ENCODE assay signal across 16 cellular contexts in genomic region chr6:125866433-125866832, GRCh38.
"Had no signal": no experiment of that assay in that cellular context is flagged by ENCODE, and none has a peak within 500 bp of the region (broad histone marks: within the 10 kb centered on the region; RNA-seq: fewer than 3 reads in every experiment).

No MANE protein-coding gene starts in this region.

- H3K36me3 ChIP-seq: esophagus muscularis mucosa, prostate gland, tibial artery had no signal

- H3K27ac ChIP-seq: esophagus muscularis mucosa, prostate gland, tibial artery had no signal

- DNase-seq: activated CD4-positive, alpha-beta T cell treated with anti-CD3 and anti-CD28 coated beads, Interleukin-2, amount 10 ng/mL, durations not matched to agents 24 days and 14 days; activated CD8-positive, alpha-beta T cell treated with anti-CD3 and anti-CD28 coated beads for 36 hours; activated naive CD4-positive, alpha-beta T cell treated with Interleukin-2 at 50 U/mL for 16 hours; activated naive CD8-positive, alpha-beta T cell treated with anti-CD3 and anti-CD28 coated beads, Interleukin-2, amount 10 ng/mL, durations not matched to agents 7 days and 5 days; activated T-cell treated with anti-CD3 and anti-CD28 coated beads, Interleukin-2, amount 50 U/mL, for 24 hours; effector memory CD4-positive, alpha-beta T cell; left cardiac atrium; mesendoderm; naive thymus-derived CD8-positive, alpha-beta T cell; right cardiac atrium; stimulated activated CD4-positive, alpha-beta T cell treated with anti-CD3 and anti-CD28 coated beads, Interleukin-2, amount 100 ng/mL, for 24 hours; stimulated activated naive CD4-positive, alpha-beta T cell treated with Interleukin-2 at 50 U/mL for 16 hours; T-helper 9 cell; tibial artery had no signal

- H3K4me3 ChIP-seq: esophagus muscularis mucosa, prostate gland, tibial artery had no signal

- H3K9me3 ChIP-seq: esophagus muscularis mucosa, prostate gland, tibial artery had no signal

- H3K4me1 ChIP-seq: prostate gland had no signal

- H3K27me3 ChIP-seq: esophagus muscularis mucosa, tibial artery had no signal
